ENCODE assay signal across 8 cellular contexts in genomic region chr9:105656131-105656921, GRCh38. TPM values are rescaled to one million over a fixed set of nuclear protein-coding genes. Genes with fewer than 3 reads are reported as not detected.
DNase-seq lines count a peak whose midpoint lies in the region; ATAC-seq and FAIRE-seq lines count a peak whose summit lies in the region.

No MANE protein-coding gene starts in this region.

- H3K27ac ChIP-seq in right cardiac atrium (ENCODE audit: low read length), result no peak overlapping the region

- no peak for FAIRE-seq in urothelium cell line (lab: Jason Lieb, UNC)

- ATAC-seq in GM21515 (IDR thresholded peaks at IDR 0.05; ENCODE audit: unreplicated experiment) (peak; percentile 61), right cardiac atrium (peak; percentile 82 to 86), sciatic nerve (peak; percentile 62)

- H3K9me3 ChIP-seq in MG63 (no peaks in the 10 kb centered on the region), right cardiac atrium (ENCODE audit: control insufficient read depth, low read length) (no peaks in the 10 kb centered on the region)

- H3K27me3 Mint-ChIP-seq in activated naive CD4-positive, alpha-beta T cell treated with anti-CD3 and anti-CD28 coated beads, Interleukin-2, amount 50 U/mL, for 24 hours, result peaks cover 26% of the 10 kb centered on the region

- no peaks in the 10 kb centered on the region for H3K36me3 ChIP-seq in MG63

- H3K36me3 Mint-ChIP-seq in activated naive CD4-positive, alpha-beta T cell treated with anti-CD3 and anti-CD28 coated beads, Interleukin-2, amount 50 U/mL, for 24 hours, result no peaks in the 10 kb centered on the region

- WGBS in right cardiac atrium, result 2% methylated on average over 75 of the region's 75 CpGs

- H3K4me3 ChIP-seq in MG63 (peak overlapping the region; percentile 25), right cardiac atrium (ENCODE audit: low read length) (peak overlapping the region; percentile 57)

- peak overlapping the region; percentile 69 for H3K4me3 Mint-ChIP-seq in activated naive CD4-positive, alpha-beta T cell treated with anti-CD3 and anti-CD28 coated beads, Interleukin-2, amount 50 U/mL, for 24 hours

- H3K27me3 ChIP-seq in MG63 (no peaks in the 10 kb centered on the region), right cardiac atrium (ENCODE audit: control insufficient read depth, insufficient read depth) (no peaks in the 10 kb centered on the region)

- intact Hi-C loops in right cardiac atrium (cut with DNase I), result loop anchor here in 1 of 4 donors (10.0 kb wide), 1 partner anchor 58 kb away; no protein-coding TSS in a partner anchor
- intact Hi-C loops in sciatic nerve (cut with DNase I), result no loop called here

- H3K4me1 Mint-ChIP-seq in activated naive CD4-positive, alpha-beta T cell treated with anti-CD3 and anti-CD28 coated beads, Interleukin-2, amount 50 U/mL, for 24 hours, result peaks cover 14% of the 10 kb centered on the region

- DNase-seq in EH (ENCODE audit: low read depth) (peak; percentile 10), MG63 (peak; percentile 3), right cardiac atrium (peak; percentile 16 to 71 (median 70)), sciatic nerve (ENCODE audit: low spot score) (no peak), urothelium cell line (ENCODE audit: low spot score) (no peak)
- DNase-seq in NK-92 treated with Interleukin-12 subunit alpha and Interleukin-12 subunit beta, amount 100 ng/mL, for 24 hours (lab: John Stamatoyannopoulos, UW), result no peak

- no peak overlapping the region for H3K27ac Mint-ChIP-seq in activated naive CD4-positive, alpha-beta T cell treated with anti-CD3 and anti-CD28 coated beads, Interleukin-2, amount 50 U/mL, for 24 hours

- H3K9me3 Mint-ChIP-seq in activated naive CD4-positive, alpha-beta T cell treated with anti-CD3 and anti-CD28 coated beads, Interleukin-2, amount 50 U/mL, for 24 hours, result no peaks in the 10 kb centered on the region

- no peaks in the 10 kb centered on the region for H3K4me1 ChIP-seq in right cardiac atrium (ENCODE audit: control insufficient read depth, insufficient read depth, low read length)

RNA-seq across cellular contexts. Expression of gene TAL2, which starts 5.9 kb away (rescaled TPM):
- not detected in 2 replicates for total RNA-seq in MG63 (2014; rRNA removed; shearing (Covaris generic); ENCODE audit: low replicate concordance)
- total RNA-seq in right cardiac atrium (not detected), sciatic nerve (not detected)
- polyA plus RNA-seq in right cardiac atrium, result 0.16 TPM

RNA-seq across cellular contexts. Expression of gene TMEM38B, which starts 38.0 kb away (rescaled TPM):
- 6.8 and 10.8 TPM in 2 replicates for total RNA-seq in MG63 (2014; rRNA removed; shearing (Covaris generic); ENCODE audit: low replicate concordance)
- total RNA-seq in right cardiac atrium (10 to 100 TPM; 54.6 to 88.9 (median 68.8) TPM), sciatic nerve (9.5 TPM)
- 32.4 TPM for polyA plus RNA-seq in right cardiac atrium

Comparison
In these comparisons a context has a peak if more than half of its experiments do, and no peak if none do; other contexts are left out.
1. DNase-seq: peak in EH (single experiment), MG63 (single experiment) and right cardiac atrium (3 of 3); none in sciatic nerve (single experiment), NK-92 treated with Interleukin-12 subunit alpha and Interleukin-12 subunit beta, amount 100 ng/mL, for 24 hours (single experiment) and urothelium cell line (single experiment).
2. Peak in every context shown above with its lines, with median percentiles within 50 percentile points of each other: ATAC-seq.